In genomic region chr19:10228925-10229324, GRCh38 we compare ENCODE assay signal across 8 cellular contexts. TPM values are rescaled to one million over a fixed set of nuclear protein-coding genes. Genes with fewer than 3 reads are reported as not detected.
DNase-seq lines count a peak whose midpoint lies in the region; ATAC-seq and TF ChIP-seq lines count a peak whose summit lies in the region.

No MANE protein-coding gene starts in this region.

- no peak overlapping the region for H3K9ac ChIP-seq in HCT116 (ENCODE audit: low read length)

- no peak overlapping the region for H2AFZ ChIP-seq in HCT116 (ENCODE audit: low read depth, low read length, poor library complexity, severe bottlenecking)

- peak overlapping the region; percentile 38 for H3K27ac Mint-ChIP-seq in T-helper 2 cell treated with Interferon-gamma antibody and Interleukin-4, amounts not matched to agents 5 μg/mL and 100 μg/mL, for 36 hours
- peak overlapping the region; percentile 70 for H3K27ac Mint-ChIP-seq in osteocyte (ENCODE audit: unreplicated experiment)

- ATAC-seq in HCT116 (no peak), GM18909 (IDR thresholded peaks at IDR 0.05; ENCODE audit: poor library complexity, unreplicated experiment) (no peak), HG03135 (IDR thresholded peaks at IDR 0.05; ENCODE audit: unreplicated experiment) (no peak), HG03159 (IDR thresholded peaks at IDR 0.05; ENCODE audit: unreplicated experiment) (no peak)

- no peaks in the 10 kb centered on the region for H3K9me2 ChIP-seq in HCT116 (ENCODE audit: insufficient read depth)

- H3K4me1 Mint-ChIP-seq in T-helper 2 cell treated with Interferon-gamma antibody and Interleukin-4, amounts not matched to agents 5 μg/mL and 100 μg/mL, for 36 hours (ENCODE audit: low read depth), result peaks cover 13% of the 10 kb centered on the region
- peaks cover 31% of the 10 kb centered on the region for H3K4me1 Mint-ChIP-seq in osteocyte (ENCODE audit: unreplicated experiment)

- no peaks in the 10 kb centered on the region for H3K27me3 ChIP-seq in HCT116 (ENCODE audit: insufficient read depth, low read length)
- H3K27me3 ChIP-seq in dorsolateral prefrontal cortex, result no peaks in the 10 kb centered on the region

- H3K4me3 Mint-ChIP-seq in T-helper 2 cell treated with Interferon-gamma antibody and Interleukin-4, amounts not matched to agents 5 μg/mL and 100 μg/mL, for 36 hours, result peak overlapping the region; percentile 60
- H3K4me3 Mint-ChIP-seq in osteocyte (ENCODE audit: unreplicated experiment), result peak overlapping the region; percentile 48

- CTCF ChIA-PET in HCT116 (lab: Charles Lee), result interaction anchor here (1.4 to 1.6 kb wide), 2 partner anchors 9 to 21 kb away, joined by 4 read pairs; no protein-coding TSS in a partner anchor

- no peaks in the 10 kb centered on the region for H3K27me3 Mint-ChIP-seq in T-helper 2 cell treated with Interferon-gamma antibody and Interleukin-4, amounts not matched to agents 5 μg/mL and 100 μg/mL, for 36 hours (ENCODE audit: low read depth)
- H3K27me3 Mint-ChIP-seq in osteocyte (ENCODE audit: unreplicated experiment), result no peaks in the 10 kb centered on the region

- POLR2A ChIA-PET in HCT116 (lab: Charles Lee), result interaction anchor here (0.8 kb wide), 1 partner anchor 10 kb away, joined by 3 read pairs; no protein-coding TSS in a partner anchor

- no peak for TF ChIP-seq POLR2A in HCT116 (IDR thresholded peaks at IDR 0.05; ENCODE audit: borderline replicate concordance, extremely low read depth, insufficient read depth, insufficient read length)

- intact Hi-C loops in HCT116 (cut with micrococcal nuclease) (no loop called here), dorsolateral prefrontal cortex (cut with DNase I) (loop anchor here in 1 of 2 donors (2.0 kb wide), 1 partner anchor 22 kb away; no protein-coding TSS in a partner anchor)

- H3K4me2 ChIP-seq in HCT116 (ENCODE audit: low read length), result no peak overlapping the region

- BruUV-seq in HCT116 (replicated peaks; lab: Mats Ljungman, UMichigan), result no TSS peak

- no peak overlapping the region for H3K27ac ChIP-seq in HCT116 (ENCODE audit: low read depth, low read length)
- H3K27ac ChIP-seq in dorsolateral prefrontal cortex, result peak overlapping the region in 22 of 59 donors; percentile 3 to 97 (median 58)

- H3K36me3 Mint-ChIP-seq in T-helper 2 cell treated with Interferon-gamma antibody and Interleukin-4, amounts not matched to agents 5 μg/mL and 100 μg/mL, for 36 hours (ENCODE audit: low read depth), result peaks cover 3% of the 10 kb centered on the region
- H3K36me3 Mint-ChIP-seq in osteocyte (ENCODE audit: unreplicated experiment), result peaks cover 7% of the 10 kb centered on the region

- H4K20me1 ChIP-seq in HCT116 (ENCODE audit: insufficient read depth), result no peaks in the 10 kb centered on the region

- no peaks in the 10 kb centered on the region for H3K9me3 ChIP-seq in HCT116 (ENCODE audit: control insufficient read depth in 1 of 2, insufficient read depth in 1 of 2, low read depth in 1 of 2, low read length in 2 of 2)

- H3K4me3 ChIP-seq in HCT116 (replicated peaks in 1 of 2; ENCODE audit: low read depth in 1 of 2, low read length in 2 of 2), result no peak overlapping the region
- H3K4me3 ChIP-seq in dorsolateral prefrontal cortex, result no peak overlapping the region

- H3K4me1 ChIP-seq in HCT116 (ENCODE audit: control insufficient read depth in 1 of 2, insufficient read depth in 2 of 2, low read length in 2 of 2), result peaks cover 4 to 32% of the 10 kb centered on the region in 2 experiments; a peak in 3 of 4 replicates

- peaks cover 6% of the 10 kb centered on the region; the same call in 1 of the 2 replicates for H3K79me2 ChIP-seq in HCT116 (ENCODE audit: insufficient read depth, low read length)

- no peaks in the 10 kb centered on the region for H3K9me3 Mint-ChIP-seq in T-helper 2 cell treated with Interferon-gamma antibody and Interleukin-4, amounts not matched to agents 5 μg/mL and 100 μg/mL, for 36 hours
- H3K9me3 Mint-ChIP-seq in osteocyte (ENCODE audit: unreplicated experiment), result no peaks in the 10 kb centered on the region

- peak; percentile 32 to 59 (median 53); a peak in 5 of 6 replicates for TF ChIP-seq CTCF in HCT116 (IDR thresholded peaks at IDR 0.05 in 2 of 3, conservative IDR thresholded peaks at IDR 0.05 in 1 of 3; ENCODE audit: borderline replicate concordance in 1 of 3, insufficient read depth in 1 of 3, low read depth in 2 of 3, low read length in 2 of 3)
- peak in 54 of 56 donors; percentile 27 to 68 (median 50) for TF ChIP-seq CTCF in dorsolateral prefrontal cortex (IDR thresholded peaks at IDR 0.05 in 54 of 56, conservative IDR thresholded peaks at IDR 0.05 in 2 of 56; ENCODE audit: low read depth in 1 of 56, partially characterized antibody in 56 of 56)
- TF ChIP-seq CTCF in osteocyte (IDR thresholded peaks at IDR 0.05), result peak; percentile 58

- H3K36me3 ChIP-seq in HCT116 (ENCODE audit: control insufficient read depth in 1 of 2, insufficient read depth in 2 of 2, low read length in 2 of 2), result no peaks in the 10 kb centered on the region

- DNase-seq in DMS114 treated with DMSO at 0.1 percent for 48 hours (lab: John Stamatoyannopoulos, UW; ENCODE audit: unreplicated experiment) (peak; percentile 22), HCT116 (ENCODE audit: low read depth, low spot score) (no peak), dorsolateral prefrontal cortex (no peak), osteocyte (ENCODE audit: extremely low spot score, unreplicated experiment) (no peak)
- DNase-seq in T-helper 2 cell treated with Interferon-gamma antibody and Interleukin-4, amounts not matched to agents 5 μg/mL and 100 μg/mL, for 36 hours (ENCODE audit: low spot score), result peak; percentile 15

- peak; percentile 49 for TF ChIP-seq RAD21 in HCT116 (IDR thresholded peaks at IDR 0.05; ENCODE audit: low read depth)

- RAD21 ChIA-PET in HCT116 (lab: Charles Lee; ENCODE audit: low non-redundant PET in 1 of 2, low total read pairs in 2 of 2, uncharacterized antibody in 2 of 2, unreplicated experiment in 2 of 2), result no interaction called here

TF ChIP-seq in HCT116, 20 proteins besides CTCF, POLR2A, EP300 and RAD21:
- no peak for TF ChIP-seq SIN3A (IDR thresholded peaks at IDR 0.05; ENCODE audit: low read depth)
TF ChIP-seq in HCT116: peak in this region for 0.

RNA-seq across cellular contexts. Expression of gene S1PR2, which starts 2.2 kb away (rescaled TPM):
- total RNA-seq in HCT116 (2021; ENCODE audit: unreplicated experiment), result 6.1 TPM
- polyA plus RNA-seq in HCT116 (2012), result 3.8 and 3.9 TPM in 2 replicates
- 1 to 10 TPM; 1.1 to 4.4 (median 2.1) TPM for total RNA-seq in dorsolateral prefrontal cortex
- 21.8 and 23.6 TPM in 2 replicates for total RNA-seq in osteocyte

RNA-seq across cellular contexts. Expression of gene MRPL4, which starts 23.1 kb away (rescaled TPM):
- 146 TPM for total RNA-seq in HCT116 (2021; ENCODE audit: unreplicated experiment)
- 138 and 148 TPM in 2 replicates for polyA plus RNA-seq in HCT116 (2012)
- total RNA-seq in dorsolateral prefrontal cortex, result 10 to 100 TPM; 35.7 to 68.1 (median 53.5) TPM
- total RNA-seq in osteocyte, result 53.4 and 57.0 TPM in 2 replicates

RNA-seq across cellular contexts. Expression of gene DNMT1, which starts 34.2 kb away (rescaled TPM):
- total RNA-seq in HCT116 (2021; ENCODE audit: unreplicated experiment) (235 TPM), dorsolateral prefrontal cortex (100 to 1,000 TPM in 1 of 120 experiments, 10 to 100 TPM in 119; 44.4 to 105 (median 67.2) TPM), osteocyte (82.3 and 87.2 TPM in 2 replicates)
- 110 and 112 TPM in 2 replicates for polyA plus RNA-seq in HCT116 (2012)

RNA-seq across cellular contexts. Expression of gene ICAM1, which starts 42.0 kb away (rescaled TPM):
- total RNA-seq in HCT116 (2021; ENCODE audit: unreplicated experiment) (5.0 TPM), dorsolateral prefrontal cortex (10 to 100 TPM in 28 of 120 experiments, 1 to 10 TPM in 92; 1.5 to 66.9 (median 5.3) TPM), osteocyte (31.8 and 35.5 TPM in 2 replicates)
- 4.9 and 5.8 TPM in 2 replicates for polyA plus RNA-seq in HCT116 (2012)

RNA-seq across cellular contexts. Expression of gene ICAM4, which starts 57.8 kb away (rescaled TPM):
- not detected for total RNA-seq in HCT116 (2021; ENCODE audit: unreplicated experiment)
- polyA plus RNA-seq in HCT116 (2012), result not detected in 2 replicates
- total RNA-seq in dorsolateral prefrontal cortex, result 1 to 10 TPM in 1 of 120 experiments, under 1 TPM in 9, not detected in 110; 0.38 to 1.1 (median 0.51) TPM
- not detected in 2 replicates for total RNA-seq in osteocyte

Comparison
In these comparisons a context has a peak if more than half of its experiments do, and no peak if none do; other contexts are left out.
1. DNase-seq: peak in DMS114 treated with DMSO at 0.1 percent for 48 hours (single experiment) and T-helper 2 cell treated with Interferon-gamma antibody and Interleukin-4, amounts not matched to agents 5 μg/mL and 100 μg/mL, for 36 hours (single experiment); none in HCT116 (single experiment), dorsolateral prefrontal cortex (0 of 10) and osteocyte (single experiment).
2. Peak in every context shown above with its lines, with median percentiles within 50 percentile points of each other: CTCF ChIP-seq.